10 cellular contexts compared by ENCODE assay signal in genomic region chr17:32551186-32551955, GRCh38.
A peak's percentile ranks its signal among the peaks of the same experiment; 100 is the strongest.
DNase-seq lines count a peak whose midpoint lies in the region; ATAC-seq and TF ChIP-seq lines count a peak whose summit lies in the region.
"Had no signal": no experiment of that assay in that cellular context is flagged by ENCODE, and none has a peak within 500 bp of the region (broad histone marks: within the 10 kb centered on the region; RNA-seq: fewer than 3 reads in every experiment).

No MANE protein-coding gene starts in this region.

- intact Hi-C loops in psoas muscle (cut with DNase I): no loop called here

- H3K4me1 ChIP-seq in MM.1S (ENCODE audit: low read length): peaks cover 18% of the 10 kb centered on the region
- no peaks in the 10 kb centered on the region for H3K4me1 ChIP-seq in psoas muscle

- no peaks in the 10 kb centered on the region for H3K9me3 Mint-ChIP-seq in chondrocyte (ENCODE audit: low read depth)

- no peak overlapping the region for H3K4me3 Mint-ChIP-seq in chondrocyte (ENCODE audit: unreplicated experiment)

- no peak overlapping the region for H2AFZ ChIP-seq in MM.1S (ENCODE audit: low read length)

- H3F3A ChIP-seq in MM.1S (ENCODE audit: insufficient read depth, low read length): peaks cover 6% of the 10 kb centered on the region; the same call in 1 of the 2 replicates

- H3K4me1 Mint-ChIP-seq in chondrocyte (ENCODE audit: low read depth): peaks cover 15% of the 10 kb centered on the region

- peak overlapping the region; percentile 15; the same call in 1 of the 2 replicates for H3K27ac ChIP-seq in MM.1S (ENCODE audit: low read length)
- H3K27ac ChIP-seq in psoas muscle: no peak overlapping the region
- H3K27ac ChIP-seq: thoracic aorta had no signal

- H3K4me2 ChIP-seq in MM.1S (ENCODE audit: low read depth, low read length): peak overlapping the region; percentile 28

- no peaks in the 10 kb centered on the region for H3K36me3 ChIP-seq in MM.1S (replicated peaks; ENCODE audit: insufficient read depth, low read length)
- no peaks in the 10 kb centered on the region for H3K36me3 ChIP-seq in psoas muscle (ENCODE audit: insufficient read depth in 1 of 2, low read depth in 1 of 2)
- H3K36me3 ChIP-seq: thoracic aorta had no signal

- H3K36me3 Mint-ChIP-seq in chondrocyte (ENCODE audit: low read depth): peaks cover 5% of the 10 kb centered on the region

- H3K9ac ChIP-seq in MM.1S (ENCODE audit: low read length): no peak overlapping the region

- WGBS in psoas muscle, 3 donors: 79 to 88% (median 83%) methylated on average over 8 of the region's 8 CpGs

- TF ChIP-seq CTCF in MM.1S (IDR thresholded peaks at IDR 0.05; ENCODE audit: low read length) (no peak), chondrocyte (IDR thresholded peaks at IDR 0.05) (no peak), psoas muscle (IDR thresholded peaks at IDR 0.05) (no peak)

- peak overlapping the region; percentile 49 for H3K27ac Mint-ChIP-seq in chondrocyte (ENCODE audit: unreplicated experiment)

- DNase-seq in A172 (ENCODE audit: low spot score) (peak; percentile 51), MM.1S (peak; percentile 67), chondrocyte (ENCODE audit: low spot score) (no peak), psoas muscle (no peak), germinal center (ENCODE audit: low spot score) (no peak), NCI-H128 (lab: John Stamatoyannopoulos, UW; ENCODE audit: unreplicated experiment) (no peak)

- no peaks in the 10 kb centered on the region for H3K27me3 Mint-ChIP-seq in chondrocyte (ENCODE audit: low read depth)

- H4K20me1 ChIP-seq in MM.1S (ENCODE audit: insufficient read depth, low read length): no peaks in the 10 kb centered on the region

- no peaks in the 10 kb centered on the region for H3K9me2 ChIP-seq in MM.1S (replicated peaks; ENCODE audit: insufficient read depth, low read length)

- H3K27me3 ChIP-seq in MM.1S (replicated peaks; ENCODE audit: insufficient read depth, low read length) (no peaks in the 10 kb centered on the region), psoas muscle (ENCODE audit: insufficient read depth in 3 of 3, low read length in 2 of 3) (no peaks in the 10 kb centered on the region)

- H3K4me3 ChIP-seq in MM.1S (ENCODE audit: low read length) (no peak overlapping the region), psoas muscle (no peak overlapping the region)
- H3K4me3 ChIP-seq: lung, thoracic aorta had no signal

- H3K79me2 ChIP-seq in MM.1S (ENCODE audit: low read length): no peaks in the 10 kb centered on the region

- H3K9me3 ChIP-seq in MM.1S (replicated peaks; ENCODE audit: insufficient read depth, low read length): no peaks in the 10 kb centered on the region
- H3K9me3 ChIP-seq in psoas muscle: no peaks in the 10 kb centered on the region
- H3K9me3 ChIP-seq: thoracic aorta had no signal

- ATAC-seq in GM19025 (IDR thresholded peaks at IDR 0.05; ENCODE audit: low read depth, unreplicated experiment): peak; percentile 58
- no peak for ATAC-seq in psoas muscle
- ATAC-seq in HG03039 (IDR thresholded peaks at IDR 0.05; ENCODE audit: unreplicated experiment): no peak

Comparison
In these comparisons a context has a peak if more than half of its experiments do, and no peak if none do; other contexts are left out.
1. DNase-seq: peak in A172 (single experiment) and MM.1S (single experiment); none in chondrocyte (single experiment), psoas muscle (0 of 2), germinal center (single experiment) and NCI-H128 (single experiment).